ENCODE assay signal across 8 cellular contexts in the genomic region with DNA sequence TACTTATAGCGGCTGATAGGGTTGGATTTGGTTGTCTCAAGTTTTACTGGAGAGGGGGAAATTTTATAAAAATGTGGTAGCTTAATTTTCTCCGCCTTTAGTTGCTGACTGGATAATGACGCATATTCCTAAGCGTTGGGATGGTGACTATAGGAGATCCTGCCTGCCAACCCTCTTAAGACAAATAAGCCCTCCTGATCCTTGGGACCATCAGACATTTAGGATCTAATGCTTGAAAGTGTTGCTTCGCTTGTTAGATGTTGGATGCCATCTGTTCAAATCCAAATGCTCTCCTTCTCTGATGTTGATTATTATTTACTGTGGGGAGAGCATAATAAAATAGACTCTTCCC. TPM values are rescaled to one million over a fixed set of nuclear protein-coding genes. Genes with fewer than 3 reads are reported as not detected.
DNase-seq lines count a peak whose midpoint lies in the region; ATAC-seq and TF ChIP-seq lines count a peak whose summit lies in the region.

No MANE protein-coding gene starts in this region.

- peaks cover 20% of the 10 kb centered on the region; the same call in 1 of the 2 replicates for H3K79me2 ChIP-seq in KMS-11 (ENCODE audit: insufficient read depth, low read depth)
- H3K79me2 ChIP-seq in mammary epithelial cell (ENCODE audit: insufficient read depth, low read length): peaks cover 65% of the 10 kb centered on the region

- DNase-seq in Ammon's horn (ENCODE audit: low spot score): peak; percentile 17
- peak; percentile 61 for DNase-seq in mammary epithelial cell
- DNase-seq in midbrain (lab: John Stamatoyannopoulos, UW): no peak
- DNase-seq in activated gamma-delta T cell (lab: John Stamatoyannopoulos, UW): no peak
- DNase-seq in SIG-M5 treated with dmso at 0.1 percent for 504 hours (lab: John Stamatoyannopoulos, UW; ENCODE audit: unreplicated experiment): no peak

- in situ Hi-C loops in mammary epithelial cell (cut with MboI; ENCODE audit: low sequenced_read_pairs in 2 of 2): loop anchor here in 1 of 2 donors (10.0 kb wide), 1 partner anchor 110 kb away; no protein-coding TSS in a partner anchor

- H3K36me3 ChIP-seq in KMS-11 (ENCODE audit: insufficient read depth) (no peaks in the 10 kb centered on the region), mammary epithelial cell (ENCODE audit: insufficient read depth, low read length) (no peaks in the 10 kb centered on the region), muscle layer of colon (ENCODE audit: insufficient read depth, low read length) (no peaks in the 10 kb centered on the region)

- H3K9ac ChIP-seq in KMS-11 (no peak overlapping the region), mammary epithelial cell (ENCODE audit: insufficient read depth, low read length) (peak overlapping the region; percentile 86), muscle layer of colon (ENCODE audit: low read length) (peak overlapping the region; percentile 71)

- H3K4me2 ChIP-seq in KMS-11 (peak overlapping the region; percentile 99), mammary epithelial cell (ENCODE audit: insufficient read depth, low read depth, low read length) (peak overlapping the region; percentile 86)

- 0% methylated on average over 5 of the region's 5 CpGs for WGBS in mammary epithelial cell (ENCODE audit: low coverage, missing lambda C conversion rate)

- intact Hi-C loops in mammary epithelial cell (cut with micrococcal nuclease): loop anchor here (2.0 to 10.0 kb wide), 5 partner anchors 56 to 340 kb away; no protein-coding TSS in a partner anchor

- BruUV-seq in mammary epithelial cell (replicated peaks; lab: Mats Ljungman, UMichigan): no TSS peak

- H2AFZ ChIP-seq in KMS-11 (ENCODE audit: low read depth): no peak overlapping the region
- no peak overlapping the region for H2AFZ ChIP-seq in mammary epithelial cell (ENCODE audit: low read depth, low read length)

- H3K9me3 ChIP-seq in mammary epithelial cell (replicated peaks; ENCODE audit: insufficient read depth, low read length) (no peaks in the 10 kb centered on the region), muscle layer of colon (ENCODE audit: low read length) (no peaks in the 10 kb centered on the region)

- TF ChIP-seq CTCF in KMS-11 (conservative IDR thresholded peaks at IDR 0.05; ENCODE audit: low read depth, low read length) (no peak), mammary epithelial cell (conservative IDR thresholded peaks at IDR 0.05 in 1 of 2, IDR thresholded peaks at IDR 0.05 in 1 of 2; ENCODE audit: extremely low read depth in 1 of 2, insufficient read depth in 1 of 2, low read depth in 1 of 2, low read length in 2 of 2) (no peak)

- H3K4me3 ChIP-seq in KMS-11 (IDR thresholded peaks at IDR 0.05; ENCODE audit: insufficient read depth, low read depth, low read length) (no peak overlapping the region), mammary epithelial cell (replicated peaks in 1 of 3; ENCODE audit: insufficient read depth in 1 of 3, low read depth in 2 of 3, low read length in 3 of 3) (peak overlapping the region; percentile 59 to 87 (median 67)), muscle layer of colon (ENCODE audit: low read depth in 1 of 2, low read length in 2 of 2) (peak overlapping the region; percentile 57 to 79)

- no peak for ATAC-seq in GM21825 (IDR thresholded peaks at IDR 0.05; ENCODE audit: unreplicated experiment)

- CTCF ChIA-PET in mammary epithelial cell (lab: Charles Lee; ENCODE audit: low non-redundant PET): no interaction called here

- no peak overlapping the region for H3K27ac ChIP-seq in KMS-11
- H3K27ac ChIP-seq in mammary epithelial cell (ENCODE audit: insufficient read depth, low read depth, low read length): peak overlapping the region; percentile 76
- peak overlapping the region; percentile 57 for H3K27ac ChIP-seq in muscle layer of colon (ENCODE audit: low read depth, low read length)

- H4K20me1 ChIP-seq in KMS-11 (ENCODE audit: insufficient read depth) (no peaks in the 10 kb centered on the region), mammary epithelial cell (ENCODE audit: insufficient read depth, low read length) (no peaks in the 10 kb centered on the region)

- dilution Hi-C loops in mammary epithelial cell (cut with HindIII; ENCODE audit: low sequenced_read_pairs): no loop called here

- H3K4me1 ChIP-seq in KMS-11 (ENCODE audit: low read depth, poor library complexity, severe bottlenecking) (peaks cover 22% of the 10 kb centered on the region), mammary epithelial cell (ENCODE audit: insufficient read depth, low read length) (peaks cover 19% of the 10 kb centered on the region), muscle layer of colon (ENCODE audit: insufficient read depth, low read length) (peaks cover 30% of the 10 kb centered on the region)

- peaks cover 12% of the 10 kb centered on the region; the same call in 1 of the 2 replicates for H3K27me3 ChIP-seq in KMS-11 (ENCODE audit: insufficient read depth, low read depth)
- H3K27me3 ChIP-seq in mammary epithelial cell (ENCODE audit: insufficient read depth, low read length): no peaks in the 10 kb centered on the region
- no peaks in the 10 kb centered on the region for H3K27me3 ChIP-seq in muscle layer of colon (ENCODE audit: control insufficient read depth in 1 of 2, insufficient read depth in 2 of 2, low read length in 2 of 2)

RNA-seq across cellular contexts. Expression of gene RAPGEF2, which starts 2.2 kb away (rescaled TPM):
- 10 to 100 TPM; 23.4 to 47.2 TPM for total RNA-seq in mammary epithelial cell
- 16.4 TPM for polyA plus RNA-seq in mammary epithelial cell
- polyA minus RNA-seq in mammary epithelial cell: 28.6 TPM

Comparison
In these comparisons a context has a peak if more than half of its experiments do, and no peak if none do; other contexts are left out.
1. DNase-seq: peak in Ammon's horn (single experiment) and mammary epithelial cell (single experiment); none in midbrain (single experiment), activated gamma-delta T cell (single experiment) and SIG-M5 treated with dmso at 0.1 percent for 504 hours (single experiment).